Comparison of ENCODE assay signal across 22 cellular contexts in genomic region chr18:48754559-48754958, GRCh38.
DNase-seq lines count a peak whose midpoint lies in the region; ATAC-seq, FAIRE-seq and TF ChIP-seq lines count a peak whose summit lies in the region.
"Had no signal": no experiment of that assay in that cellular context is flagged by ENCODE, and none has a peak within 500 bp of the region (broad histone marks: within the 10 kb centered on the region; RNA-seq: fewer than 3 reads in every experiment).

No MANE protein-coding gene starts in this region.

- H3K4me3 Mint-ChIP-seq in dendritic cell treated with granulocyte-macrophage colony-stimulating factor and Interleukin-4, amounts not matched to agents 40 ng/mL and 50 ng/mL, for 4 days = no peak overlapping the region
- H3K4me3 Mint-ChIP-seq in stimulated activated effector memory CD8-positive, alpha-beta T cell treated with anti-CD3 and anti-CD28 coated beads, Interleukin-12 subunit alpha, Interleukin-12 subunit beta, amount 100 ng/mL, for 72 hours = no peak overlapping the region
- H3K4me3 Mint-ChIP-seq: CD4-positive, CD25-positive, alpha-beta regulatory T cell; GM23338 had no signal

- no peak for FAIRE-seq in GM12892 (lab: Jason Lieb, UNC)
- FAIRE-seq: HepG2 had no signal

- intact Hi-C loops in left ventricle myocardium superior (cut with micrococcal nuclease) (no loop called here), left cardiac atrium (cut with DNase I) (no loop called here)
- intact Hi-C loops in dendritic cell treated with granulocyte-macrophage colony-stimulating factor and Interleukin-4, amounts not matched to agents 40 ng/mL and 50 ng/mL, for 4 days (cut with micrococcal nuclease) = no loop called here

- peaks cover 1% of the 10 kb centered on the region for H3K27me3 Mint-ChIP-seq in dendritic cell treated with granulocyte-macrophage colony-stimulating factor and Interleukin-4, amounts not matched to agents 40 ng/mL and 50 ng/mL, for 4 days

- H3K4me1 Mint-ChIP-seq in dendritic cell treated with granulocyte-macrophage colony-stimulating factor and Interleukin-4, amounts not matched to agents 40 ng/mL and 50 ng/mL, for 4 days (ENCODE audit: low read depth) = peaks cover 34% of the 10 kb centered on the region
- peaks cover 6% of the 10 kb centered on the region for H3K4me1 Mint-ChIP-seq in stimulated activated effector memory CD8-positive, alpha-beta T cell treated with anti-CD3 and anti-CD28 coated beads, Interleukin-12 subunit alpha, Interleukin-12 subunit beta, amount 100 ng/mL, for 72 hours
- H3K4me1 Mint-ChIP-seq: CD4-positive, CD25-positive, alpha-beta regulatory T cell had no signal

- no peaks in the 10 kb centered on the region for H3K9me3 Mint-ChIP-seq in dendritic cell treated with granulocyte-macrophage colony-stimulating factor and Interleukin-4, amounts not matched to agents 40 ng/mL and 50 ng/mL, for 4 days
- no peaks in the 10 kb centered on the region for H3K9me3 Mint-ChIP-seq in stimulated activated effector memory CD8-positive, alpha-beta T cell treated with anti-CD3 and anti-CD28 coated beads, Interleukin-12 subunit alpha, Interleukin-12 subunit beta, amount 100 ng/mL, for 72 hours
- H3K9me3 Mint-ChIP-seq: CD4-positive, CD25-positive, alpha-beta regulatory T cell; GM23338 had no signal

- H3K27ac Mint-ChIP-seq in dendritic cell treated with granulocyte-macrophage colony-stimulating factor and Interleukin-4, amounts not matched to agents 40 ng/mL and 50 ng/mL, for 4 days = peak overlapping the region; percentile 8
- peak overlapping the region; percentile 79 for H3K27ac Mint-ChIP-seq in stimulated activated effector memory CD8-positive, alpha-beta T cell treated with anti-CD3 and anti-CD28 coated beads, Interleukin-12 subunit alpha, Interleukin-12 subunit beta, amount 100 ng/mL, for 72 hours
- H3K27ac Mint-ChIP-seq: CD4-positive, CD25-positive, alpha-beta regulatory T cell; GM23338 had no signal

- no peak for ATAC-seq in left ventricle myocardium superior
- ATAC-seq in left cardiac atrium = no peak
- no peak for ATAC-seq in stimulated activated effector memory CD8-positive, alpha-beta T cell treated with anti-CD3 and anti-CD28 coated beads, Interleukin-12 subunit alpha, Interleukin-12 subunit beta, amount 100 ng/mL, for 72 hours
- no peak for ATAC-seq in HG03196 (IDR thresholded peaks at IDR 0.05; ENCODE audit: unreplicated experiment)
- ATAC-seq: HepG2, Panc1 had no signal

- no peak for TF ChIP-seq POLR2A in GM12892 (IDR thresholded peaks at IDR 0.05; ENCODE audit: low read depth, low read length)

- DNase-seq in left ventricle myocardium superior (peak; percentile 20), left cardiac atrium (no peak), NOMO-1 treated with dmso at 0.1 percent for 144 hours (lab: John Stamatoyannopoulos, UW; ENCODE audit: unreplicated experiment) (no peak), GM12892 (ENCODE audit: insufficient read length) (no peak)
- DNase-seq in stimulated activated effector memory CD8-positive, alpha-beta T cell treated with anti-CD3 and anti-CD28 coated beads, Interleukin-12 subunit alpha, Interleukin-12 subunit beta, amount 100 ng/mL, for 72 hours (ENCODE audit: low spot score in 2 of 2) = no peak
- DNase-seq: 8988T; CD4-positive, CD25-positive, alpha-beta regulatory T cell; DMS153; DND-41; Kasumi-1; NCI-H1105 treated with DMSO at 0.1 percent for 48 hours; NCI-H146; NCI-H1930; NCI-H2107; NCI-H446 treated with DMSO at 0.1 percent for 48 hours; NCI-H526; SIG-M5 had no signal

- H3K36me3 Mint-ChIP-seq in dendritic cell treated with granulocyte-macrophage colony-stimulating factor and Interleukin-4, amounts not matched to agents 40 ng/mL and 50 ng/mL, for 4 days (ENCODE audit: low read depth) = peaks cover 19% of the 10 kb centered on the region
- H3K36me3 Mint-ChIP-seq in stimulated activated effector memory CD8-positive, alpha-beta T cell treated with anti-CD3 and anti-CD28 coated beads, Interleukin-12 subunit alpha, Interleukin-12 subunit beta, amount 100 ng/mL, for 72 hours = no peaks in the 10 kb centered on the region
- H3K36me3 Mint-ChIP-seq: CD4-positive, CD25-positive, alpha-beta regulatory T cell had no signal
